ENCODE assay signal across 9 cellular contexts in genomic region chr16:69107311-69107962, GRCh38. TPM values are rescaled to one million over a fixed set of nuclear protein-coding genes. Genes with fewer than 3 reads are reported as not detected.
DNase-seq lines count a peak whose midpoint lies in the region; ATAC-seq and TF ChIP-seq lines count a peak whose summit lies in the region.
"Had no signal": no experiment of that assay in that cellular context is flagged by ENCODE, and none has a peak within 500 bp of the region (broad histone marks: within the 10 kb centered on the region; RNA-seq: fewer than 3 reads in every experiment).

No MANE protein-coding gene starts in this region.

- H3K9me3 ChIP-seq in HUES48 (ENCODE audit: control insufficient read depth, insufficient read depth, low read length) (no peaks in the 10 kb centered on the region), ectodermal cell (ENCODE audit: control insufficient read depth, low read length) (no peaks in the 10 kb centered on the region), mucosa of descending colon (no peaks in the 10 kb centered on the region), Karpas-422 (ENCODE audit: low read length) (no peaks in the 10 kb centered on the region), WERI-Rb-1 (ENCODE audit: severe bottlenecking) (no peaks in the 10 kb centered on the region)

- H3K36me3 ChIP-seq in ACC112 (ENCODE audit: insufficient read depth, low read length) (no peaks in the 10 kb centered on the region), HUES48 (ENCODE audit: control insufficient read depth, insufficient read depth, low read length) (peaks cover 35% of the 10 kb centered on the region), ectodermal cell (ENCODE audit: control insufficient read depth, insufficient read depth, low read length) (peaks cover 3% of the 10 kb centered on the region), mucosa of descending colon (ENCODE audit: low read depth) (no peaks in the 10 kb centered on the region), Karpas-422 (ENCODE audit: insufficient read depth, low read length) (no peaks in the 10 kb centered on the region), WERI-Rb-1 (peaks cover 7% of the 10 kb centered on the region)

- peak overlapping the region; percentile 75 for H3K4me3 ChIP-seq in ACC112 (ENCODE audit: low read depth, low read length)
- H3K4me3 ChIP-seq in HUES48 (ENCODE audit: low read depth, low read length): peak overlapping the region; percentile 89
- peak overlapping the region; percentile 53 for H3K4me3 ChIP-seq in ectodermal cell (ENCODE audit: insufficient read depth, low read depth, low read length)
- H3K4me3 ChIP-seq in mucosa of descending colon: no peak overlapping the region
- no peak overlapping the region for H3K4me3 ChIP-seq in Karpas-422 (ENCODE audit: low read length)
- no peak overlapping the region for H3K4me3 ChIP-seq in WERI-Rb-1 (ENCODE audit: low read depth, low read length)

- no peaks in the 10 kb centered on the region for H3K9me2 ChIP-seq in Karpas-422 (replicated peaks; ENCODE audit: insufficient read depth, low read length)

- H3K27ac ChIP-seq in ACC112 (ENCODE audit: low read depth, low read length): no peak overlapping the region
- H3K27ac ChIP-seq in HUES48 (ENCODE audit: low read depth, low read length): peak overlapping the region; percentile 79
- no peak overlapping the region for H3K27ac ChIP-seq in ectodermal cell (ENCODE audit: insufficient read depth, low read depth, low read length, poor library complexity, severe bottlenecking)
- no peak overlapping the region for H3K27ac ChIP-seq in Karpas-422 (ENCODE audit: low read length)
- H3K27ac ChIP-seq in WERI-Rb-1: no peak overlapping the region

- H3K4me2 ChIP-seq in Karpas-422 (ENCODE audit: low read depth, low read length, poor library complexity, severe bottlenecking): no peak overlapping the region

- WGBS in ectodermal cell, 2 experiments: 0 to 1% methylated on average over 52 of the region's 52 CpGs

- H3K4me1 ChIP-seq in ACC112 (ENCODE audit: control insufficient read depth, insufficient read depth, low read length, unreplicated experiment): peaks cover 9% of the 10 kb centered on the region
- peaks cover 21% of the 10 kb centered on the region for H3K4me1 ChIP-seq in HUES48 (ENCODE audit: control insufficient read depth, insufficient read depth, low read length)
- peaks cover 39% of the 10 kb centered on the region for H3K4me1 ChIP-seq in ectodermal cell (ENCODE audit: control insufficient read depth, insufficient read depth, low read length)
- H3K4me1 ChIP-seq in mucosa of descending colon (ENCODE audit: low read depth): peaks cover 24% of the 10 kb centered on the region
- H3K4me1 ChIP-seq in Karpas-422 (ENCODE audit: low read length): peaks cover 7% of the 10 kb centered on the region; the same call in 1 of the 2 replicates

- H3K79me2 ChIP-seq in ACC112 (ENCODE audit: control insufficient read depth, insufficient read depth, low read length, unreplicated experiment) (no peaks in the 10 kb centered on the region), Karpas-422 (ENCODE audit: low read length) (no peaks in the 10 kb centered on the region)

- no peak for TF ChIP-seq CTCF in mucosa of descending colon (IDR thresholded peaks at IDR 0.05)
- TF ChIP-seq CTCF in WERI-Rb-1 (IDR thresholded peaks at IDR 0.05; ENCODE audit: low read depth, low read length): no peak

- H2AFZ ChIP-seq in ACC112 (ENCODE audit: low read length, unreplicated experiment) (no peak overlapping the region), Karpas-422 (ENCODE audit: low read length) (no peak overlapping the region)

- intact Hi-C loops in mucosa of descending colon (cut with DNase I, micrococcal nuclease): no loop called here

- H3K27me3 ChIP-seq in ACC112 (ENCODE audit: insufficient read depth, low read length) (0 out of 2 replicates have a peak, but pooled peaks cover 3% of the 10 kb centered on the region), HUES48 (ENCODE audit: control insufficient read depth, insufficient read depth, low read length) (0 out of 2 replicates have a peak, but pooled peaks cover 2% of the 10 kb centered on the region), ectodermal cell (ENCODE audit: control insufficient read depth, insufficient read depth, low read length, poor library complexity, severe bottlenecking) (peaks cover 32% of the 10 kb centered on the region), Karpas-422 (ENCODE audit: low read length) (no peaks in the 10 kb centered on the region), WERI-Rb-1 (ENCODE audit: insufficient read depth, low read depth, severe bottlenecking) (peaks cover 3% of the 10 kb centered on the region)

- peak overlapping the region; percentile 67 for H3K9ac ChIP-seq in HUES48 (ENCODE audit: low read depth, low read length)
- no peak overlapping the region for H3K9ac ChIP-seq in Karpas-422 (ENCODE audit: low read length)

- peak; percentile 69 to 85 (median 74) for DNase-seq in mucosa of descending colon
- no peak for DNase-seq in Karpas-422
- no peak for DNase-seq in WERI-Rb-1
- DNase-seq in stimulated activated naive CD4-positive, alpha-beta T cell treated with Interleukin-2 at 50 U/mL for 16 hours (lab: John Stamatoyannopoulos, UW): no peak
- DNase-seq: NCI-H446 treated with DMSO at 0.1 percent for 48 hours had no signal

- peaks cover 5% of the 10 kb centered on the region; the same call in 1 of the 2 replicates for H4K20me1 ChIP-seq in Karpas-422 (ENCODE audit: insufficient read depth, low read depth, low read length)

- ATAC-seq in mucosa of descending colon (peak; percentile 68), HG02763 (IDR thresholded peaks at IDR 0.05; ENCODE audit: unreplicated experiment) (no peak)

RNA-seq across cellular contexts. Expression of gene HAS3, which starts 2.0 kb away (rescaled TPM):
- 4.6 TPM for polyA plus RNA-seq in ectodermal cell (2013, experiment 1 of 4)
- polyA plus RNA-seq in ectodermal cell (2013, experiment 2 of 4): 5.4 TPM
- polyA plus RNA-seq in ectodermal cell (2013, experiment 3 of 4): 4.1 TPM
- polyA plus RNA-seq in ectodermal cell (2013, experiment 4 of 4): 3.6 TPM
- 10 to 100 TPM in 2 of 3 donors, 1 to 10 TPM in 1; 4.6 to 19.4 (median 15.0) TPM for total RNA-seq in mucosa of descending colon
- 1.9 TPM in 2 replicates for total RNA-seq in Karpas-422 (2014; rRNA removed; shearing (Covaris generic); ENCODE audit: low replicate concordance)

RNA-seq across cellular contexts. Expression of gene CHTF8, which starts 25.0 kb away (rescaled TPM):
- 133 TPM for polyA plus RNA-seq in ectodermal cell (2013, experiment 1 of 4)
- 142 TPM for polyA plus RNA-seq in ectodermal cell (2013, experiment 2 of 4)
- 124 TPM for polyA plus RNA-seq in ectodermal cell (2013, experiment 3 of 4)
- polyA plus RNA-seq in ectodermal cell (2013, experiment 4 of 4): 147 TPM
- total RNA-seq in mucosa of descending colon: 100 to 1,000 TPM in 1 of 3 donors, 10 to 100 TPM in 2; 88.5 to 107 (median 94.5) TPM
- 87.0 and 98.5 TPM in 2 replicates for total RNA-seq in Karpas-422 (2014; rRNA removed; shearing (Covaris generic); ENCODE audit: low replicate concordance)

RNA-seq across cellular contexts. Expression of gene UTP4, which starts 25.0 kb away (rescaled TPM):
- 51.6 TPM for polyA plus RNA-seq in ectodermal cell (2013, experiment 1 of 4)
- polyA plus RNA-seq in ectodermal cell (2013, experiment 2 of 4): 60.1 TPM
- 44.4 TPM for polyA plus RNA-seq in ectodermal cell (2013, experiment 3 of 4)
- polyA plus RNA-seq in ectodermal cell (2013, experiment 4 of 4): 43.7 TPM
- total RNA-seq in mucosa of descending colon: 10 to 100 TPM; 18.6 to 33.2 (median 24.6) TPM
- 22.0 and 31.6 TPM in 2 replicates for total RNA-seq in Karpas-422 (2014; rRNA removed; shearing (Covaris generic); ENCODE audit: low replicate concordance)

Comparison
In these comparisons a context has a peak if more than half of its experiments do, and no peak if none do; other contexts are left out.
1. H3K4me3 ChIP-seq: peak in ACC112 (single experiment), HUES48 (single experiment) and ectodermal cell (single experiment); none in mucosa of descending colon (single experiment), Karpas-422 (single experiment) and WERI-Rb-1 (single experiment).
2. DNase-seq: peak in mucosa of descending colon (3 of 3); none in Karpas-422 (single experiment), WERI-Rb-1 (single experiment) and stimulated activated naive CD4-positive, alpha-beta T cell treated with Interleukin-2 at 50 U/mL for 16 hours (single experiment).